ENCODE assay signal across 35 cellular contexts in genomic region chr7:132197772-132198171, GRCh38.
"Had no signal": no experiment of that assay in that cellular context is flagged by ENCODE, and none has a peak within 500 bp of the region (broad histone marks: within the 10 kb centered on the region; RNA-seq: fewer than 3 reads in every experiment).

No MANE protein-coding gene starts in this region.

- H3K27me3 ChIP-seq: adrenal gland, ascending aorta, body of pancreas, brain microvascular endothelial cell, breast epithelium, cardiac muscle cell had no signal

- DNase-seq: activated effector memory CD4-positive, alpha-beta T cell treated with anti-CD3 and anti-CD28 coated beads, Interleukin-2, amount 50 U/mL, for 16 hours; activated effector memory CD4-positive, alpha-beta T cell treated with Interleukin-2 at 50 U/mL for 16 hours; activated gamma-delta T cell; activated gamma-delta T cell treated with Interleukin-2 at 50 U/mL for 16 hours; activated naive CD4-positive, alpha-beta T cell; activated naive CD4-positive, alpha-beta T cell treated with anti-CD3 and anti-CD28 coated beads for 36 hours; activated naive CD4-positive, alpha-beta T cell treated with anti-CD3 and anti-CD28 coated beads, Interleukin-2, amount 10 ng/mL, durations not matched to agents 7 days and 5 days; activated naive CD4-positive, alpha-beta T cell treated with anti-CD3 and anti-CD28 coated beads, Interleukin-2, amount 50 U/mL, for 16 hours; activated naive CD4-positive, alpha-beta T cell treated with Interleukin-2 at 50 U/mL for 16 hours; activated naive CD8-positive, alpha-beta T cell treated with anti-CD3 and anti-CD28 coated beads for 36 hours; activated naive CD8-positive, alpha-beta T cell treated with anti-CD3 and anti-CD28 coated beads, Interleukin-2, amount 10 ng/mL, durations not matched to agents 7 days and 5 days; activated naive CD8-positive, alpha-beta T cell treated with anti-CD3 and anti-CD28 coated beads, Interleukin-2, amount 50 U/mL, for 24 hours; activated T-cell treated with anti-CD3 and anti-CD28 coated beads for 4 hours; activated T-cell treated with anti-CD3 and anti-CD28 coated beads, Interleukin-2, amount 50 U/mL, for 1 hour; activated T-cell treated with anti-CD3 and anti-CD28 coated beads, Interleukin-2, amount 50 U/mL, for 24 hours; activated T-cell treated with anti-CD3 and anti-CD28 coated beads, Interleukin-2, amount 50 U/mL, for 4 hours; activated T-cell treated with anti-CD3 and anti-CD28 coated beads, Interleukin-2, amount 50 U/mL, for 48 hours; activated T-cell treated with anti-CD3 and anti-CD28 coated beads, Interleukin-2, amount 50 U/mL, for 72 hours; adrenal gland; amniotic stem cell; amygdala; anterior cingulate cortex; aorta; body of pancreas; brain microvascular endothelial cell; caudate nucleus; central memory CD4-positive, alpha-beta T cell; cerebellar nuclear complex had no signal

- H3K27ac ChIP-seq: adrenal gland, ascending aorta, body of pancreas, brain microvascular endothelial cell, breast epithelium, cardiac muscle cell had no signal

- H3K4me1 ChIP-seq: adrenal gland, ascending aorta, body of pancreas, breast epithelium had no signal

- ATAC-seq: activated naive CD4-positive, alpha-beta T cell treated with anti-CD3 and anti-CD28 coated beads, Interleukin-2, amount 50 U/mL, for 72 hours; activated naive CD8-positive, alpha-beta T cell treated with anti-CD3 and anti-CD28 coated beads, Interleukin-2, amount 50 U/mL, for 24 hours; activated T-cell treated with anti-CD3 and anti-CD28 coated beads, Interleukin-2, amount 50 U/mL, for 4 hours; activated T-cell treated with anti-CD3 and anti-CD28 coated beads, Interleukin-2, amount 50 U/mL, for 72 hours; activated T-helper 17 cell treated with anti-CD3 and anti-CD28 coated beads, Interleukin-2, amount 50 U/mL, for 72 hours; body of pancreas had no signal

- FAIRE-seq: astrocyte, bronchial epithelial cell had no signal

- H3K4me3 ChIP-seq: adrenal gland, ascending aorta, body of pancreas, breast epithelium, cardiac muscle cell had no signal

- H3K9me3 ChIP-seq: adrenal gland, ascending aorta, body of pancreas, breast epithelium had no signal

- H3K36me3 ChIP-seq: adrenal gland, brain microvascular endothelial cell, breast epithelium had no signal
